22 cellular contexts compared by ENCODE assay signal in genomic region chrX:18946157-18946556, GRCh38. TPM values are rescaled to one million over a fixed set of nuclear protein-coding genes. Genes with fewer than 3 reads are reported as not detected.
DNase-seq lines count a peak whose midpoint lies in the region; ATAC-seq, FAIRE-seq and TF ChIP-seq lines count a peak whose summit lies in the region.
"Had no signal": no experiment of that assay in that cellular context is flagged by ENCODE, and none has a peak within 500 bp of the region (broad histone marks: within the 10 kb centered on the region; RNA-seq: fewer than 3 reads in every experiment).

No MANE protein-coding gene starts in this region.

- H3K36me3 Mint-ChIP-seq in astrocyte (ENCODE audit: low read depth, unreplicated experiment) (peaks cover 4% of the 10 kb centered on the region), osteocyte (ENCODE audit: unreplicated experiment) (peaks cover 8% of the 10 kb centered on the region)

- no peak overlapping the region for H3K4me3 ChIP-seq in astrocyte (ENCODE audit: insufficient read depth, low read depth, low read length)
- H3K4me3 ChIP-seq: GM12878, GM23338, PC-9, SJSA1 had no signal

- H3K4me2 ChIP-seq in astrocyte (ENCODE audit: low read length) = no peak overlapping the region
- H3K4me2 ChIP-seq: GM23338, PC-9 had no signal

- H3K27me3 ChIP-seq in astrocyte (ENCODE audit: insufficient read depth, low read length) = no peaks in the 10 kb centered on the region
- H3K27me3 ChIP-seq: SJSA1 had no signal

- no peak overlapping the region for H3K4me3 Mint-ChIP-seq in astrocyte (ENCODE audit: unreplicated experiment)
- no peak overlapping the region for H3K4me3 Mint-ChIP-seq in osteocyte (ENCODE audit: unreplicated experiment)
- H3K4me3 Mint-ChIP-seq: GM23338 had no signal

- no peak overlapping the region for H2AFZ ChIP-seq in astrocyte (ENCODE audit: low read depth, low read length)
- H2AFZ ChIP-seq: GM23338, PC-9 had no signal

- no peaks in the 10 kb centered on the region for H3K79me2 ChIP-seq in astrocyte (ENCODE audit: insufficient read depth, low read length)

- no peaks in the 10 kb centered on the region for H4K20me1 ChIP-seq in astrocyte (ENCODE audit: insufficient read depth, low read length)

- H3K9me3 ChIP-seq in astrocyte (ENCODE audit: insufficient read depth, low read depth, low read length) = no peaks in the 10 kb centered on the region
- H3K9me3 ChIP-seq: SJSA1 had no signal

- H3K4me1 ChIP-seq in astrocyte (ENCODE audit: insufficient read depth, low read length) = no peaks in the 10 kb centered on the region
- H3K4me1 ChIP-seq: SJSA1 had no signal

- H3K9ac ChIP-seq in astrocyte (ENCODE audit: low read length) = no peak overlapping the region

- FAIRE-seq in astrocyte (lab: Jason Lieb, UNC) = no peak
- FAIRE-seq: GM12878 had no signal

- ATAC-seq in HG02759 (IDR thresholded peaks at IDR 0.05; ENCODE audit: unreplicated experiment) (no peak), HG02852 (IDR thresholded peaks at IDR 0.05; ENCODE audit: unreplicated experiment) (no peak)
- ATAC-seq: GM12878, GM23338 had no signal

- H3K9me3 Mint-ChIP-seq in astrocyte (ENCODE audit: unreplicated experiment) (peaks cover 2% of the 10 kb centered on the region), osteocyte (ENCODE audit: unreplicated experiment) (peaks cover 5% of the 10 kb centered on the region)
- H3K9me3 Mint-ChIP-seq: GM23338 had no signal

- peaks cover 6% of the 10 kb centered on the region for H3K4me1 Mint-ChIP-seq in astrocyte (ENCODE audit: low read depth, unreplicated experiment)
- H3K4me1 Mint-ChIP-seq in osteocyte (ENCODE audit: unreplicated experiment) = peaks cover 21% of the 10 kb centered on the region

- no peaks in the 10 kb centered on the region for H3K36me3 ChIP-seq in astrocyte (ENCODE audit: insufficient read depth, low read length)
- H3K36me3 ChIP-seq: SJSA1 had no signal

- peak; percentile 3 for DNase-seq in EH (ENCODE audit: low read depth)
- DNase-seq in HK-2 (ENCODE audit: unreplicated experiment) = peak; percentile 3
- DNase-seq in astrocyte (ENCODE audit: low read depth) = no peak
- DNase-seq in osteocyte (ENCODE audit: extremely low spot score, unreplicated experiment) = no peak
- no peak for DNase-seq in stimulated activated CD4-positive, alpha-beta T cell treated with anti-CD3 and anti-CD28 coated beads, Interleukin-1b, Interleukin-23, amount 100 ng/mL, for 48 hours
- DNase-seq: ACHN, C1 segment of cervical spinal cord, DMS79, GF-D8, HCEC 1CT, KBM-7, NCI-H1417, NCI-H187, NCI-H2107, NCI-H226, NCI-H524 treated with DMSO at 0.1 percent for 48 hours, PC-9 had no signal

- no peak overlapping the region for H3K27ac ChIP-seq in astrocyte (ENCODE audit: low read depth, low read length)
- H3K27ac ChIP-seq: PC-9, SJSA1 had no signal

- H3K27ac Mint-ChIP-seq in astrocyte (ENCODE audit: unreplicated experiment) (peak overlapping the region; percentile 58), osteocyte (ENCODE audit: unreplicated experiment) (peak overlapping the region; percentile 3)
- H3K27ac Mint-ChIP-seq: GM23338 had no signal

- H3K27me3 Mint-ChIP-seq in astrocyte (ENCODE audit: low read depth, unreplicated experiment) (no peaks in the 10 kb centered on the region), osteocyte (ENCODE audit: unreplicated experiment) (no peaks in the 10 kb centered on the region)

- no peak for TF ChIP-seq CTCF in astrocyte (IDR thresholded peaks at IDR 0.05; ENCODE audit: insufficient read depth, low read depth, low read length)
- no peak for TF ChIP-seq CTCF in osteocyte (IDR thresholded peaks at IDR 0.05)

RNA-seq across cellular contexts. Expression of gene PHKA2, which starts 37.8 kb away (rescaled TPM):
- 11.5 and 12.4 TPM in 2 replicates for total RNA-seq in astrocyte
- 26.4 and 27.0 TPM in 2 replicates for total RNA-seq in osteocyte

Comparison
In these comparisons a context has a peak if more than half of its experiments do, and no peak if none do; other contexts are left out.
1. DNase-seq: peak in EH (single experiment) and HK-2 (single experiment); none in astrocyte (single experiment), osteocyte (single experiment) and stimulated activated CD4-positive, alpha-beta T cell treated with anti-CD3 and anti-CD28 coated beads, Interleukin-1b, Interleukin-23, amount 100 ng/mL, for 48 hours (single experiment).